28 cellular contexts compared by ENCODE assay signal in the genomic region with DNA sequence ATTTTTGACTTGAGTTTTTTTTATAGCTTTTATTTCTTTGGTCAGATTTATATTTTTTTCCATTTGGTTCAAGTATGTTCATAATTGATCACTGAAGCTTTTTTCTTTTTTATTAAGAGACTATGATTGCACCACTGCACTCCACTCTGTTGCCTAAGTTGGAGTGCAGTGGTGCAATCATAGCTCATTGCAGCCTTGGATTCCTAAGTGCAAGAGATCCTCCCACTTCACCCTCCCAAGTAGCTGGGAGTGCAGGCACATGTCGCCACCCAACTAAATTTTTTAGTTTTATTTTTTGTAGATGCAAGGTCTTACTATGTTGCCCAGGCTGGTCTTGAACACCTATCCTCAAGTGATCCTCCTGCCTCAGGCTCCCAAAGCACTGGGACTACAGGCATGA.
"Had no signal": no experiment of that assay in that cellular context is flagged by ENCODE, and none has a peak within 500 bp of the region (broad histone marks: within the 10 kb centered on the region; RNA-seq: fewer than 3 reads in every experiment).

No MANE protein-coding gene starts in this region.

- H3K27ac ChIP-seq: esophagus squamous epithelium, heart left ventricle, pancreas, prostate gland, sigmoid colon, thyroid gland, upper lobe of left lung had no signal

- H3K4me3 ChIP-seq: adrenal gland, ascending aorta, esophagus squamous epithelium, heart left ventricle, pancreas, prostate gland, sigmoid colon, smooth muscle cell, thyroid gland, upper lobe of left lung had no signal

- ATAC-seq: foreskin keratinocyte; heart left ventricle; naive thymus-derived CD4-positive, alpha-beta T cell; pancreas; stimulated activated memory B cell treated with anti-CD40 and anti-IgM and Interleukin-4, amounts not matched to agents 10 μg/mL and 1 μg/mL and 100 μg/mL, for 72 hours; stimulated activated naive CD8-positive, alpha-beta T cell treated with anti-CD3 and anti-CD28 coated beads, Interleukin-15, amount 100 ng/mL, for 72 hours had no signal

- DNase-seq: activated CD4-positive, alpha-beta T cell treated with anti-CD3 and anti-CD28 coated beads for 4 hours; activated CD4-positive, alpha-beta T cell treated with anti-CD3 and anti-CD28 coated beads, Interleukin-2, amount 50 U/mL, for 4 hours; activated CD8-positive, alpha-beta memory T cell treated with anti-CD3 and anti-CD28 coated beads for 24 hours; activated effector memory CD4-positive, alpha-beta T cell treated with anti-CD3 and anti-CD28 coated beads, Interleukin-2, amount 50 U/mL, for 16 hours; activated naive CD4-positive, alpha-beta T cell treated with anti-CD3 and anti-CD28 coated beads for 36 hours; activated naive CD8-positive, alpha-beta T cell treated with anti-CD3 and anti-CD28 coated beads for 36 hours; adrenal gland; caudate nucleus; esophagus squamous epithelium; foreskin keratinocyte; heart left ventricle; hypothalamus; immature natural killer cell; midbrain; naive thymus-derived CD4-positive, alpha-beta T cell; pancreas; retina; sigmoid colon; stimulated activated CD4-positive, alpha-beta T cell treated with anti-CD3 and anti-CD28 coated beads, Interleukin-1b, Interleukin-23, amount 100 ng/mL, for 48 hours; stimulated activated CD4-positive, alpha-beta T cell treated with anti-CD3 and anti-CD28 coated beads, Interleukin-4, amount 100 ng/mL, for 4 hours; stimulated activated CD8-positive, alpha-beta memory T cell treated with anti-CD3 and anti-CD28 coated beads, Interleukin-4, amount 100 ng/mL, for 48 hours; stimulated activated naive CD8-positive, alpha-beta T cell treated with anti-CD3 and anti-CD28 coated beads, Interleukin-15, amount 100 ng/mL, for 72 hours; thyroid gland had no signal

- H3K27me3 ChIP-seq: adrenal gland, ascending aorta, esophagus squamous epithelium, foreskin keratinocyte, heart left ventricle, pancreas, sigmoid colon, thyroid gland, upper lobe of left lung had no signal
